1 cellular context compared by ENCODE assay signal in the genomic region with DNA sequence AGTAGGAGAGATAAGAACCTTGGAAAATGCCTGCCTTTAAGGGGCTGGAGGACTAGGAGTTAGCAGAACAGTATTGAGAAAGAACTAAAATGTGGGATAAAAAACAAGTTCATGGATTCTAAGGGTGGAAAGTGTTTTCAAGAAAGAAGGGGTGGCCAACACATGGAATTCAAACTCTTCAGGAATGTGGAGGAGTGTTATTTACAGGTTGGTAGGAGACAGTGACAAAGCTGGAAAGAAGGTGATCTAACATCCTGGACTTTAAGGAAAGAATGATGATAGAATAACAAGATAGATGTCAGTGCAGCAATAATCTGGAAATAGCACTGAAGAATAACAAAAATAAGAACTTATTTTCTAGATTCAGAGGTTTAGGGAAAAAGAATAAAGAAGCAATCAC.
TF ChIP-seq lines count a peak whose summit lies in the region.

No MANE protein-coding gene starts in this region.

TF ChIP-seq in A549, 52 proteins besides CTCF, POLR2A, EP300 and RAD21 (continued from another document):
- TF ChIP-seq, protein P1, sequence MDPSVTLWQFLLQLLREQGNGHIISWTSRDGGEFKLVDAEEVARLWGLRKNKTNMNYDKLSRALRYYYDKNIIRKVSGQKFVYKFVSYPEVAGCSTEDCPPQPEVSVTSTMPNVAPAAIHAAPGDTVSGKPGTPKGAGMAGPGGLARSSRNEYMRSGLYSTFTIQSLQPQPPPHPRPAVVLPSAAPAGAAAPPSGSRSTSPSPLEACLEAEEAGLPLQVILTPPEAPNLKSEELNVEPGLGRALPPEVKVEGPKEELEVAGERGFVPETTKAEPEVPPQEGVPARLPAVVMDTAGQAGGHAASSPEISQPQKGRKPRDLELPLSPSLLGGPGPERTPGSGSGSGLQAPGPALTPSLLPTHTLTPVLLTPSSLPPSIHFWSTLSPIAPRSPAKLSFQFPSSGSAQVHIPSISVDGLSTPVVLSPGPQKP (IDR thresholded peaks at IDR 0.05; ENCODE audit: low read depth, low read length): no peak
- no peak for TF ChIP-seq KDM5A (IDR thresholded peaks at IDR 0.05)
